Comparison of ENCODE assay signal across 24 cellular contexts in genomic region chr15:63287109-63287508, GRCh38. TPM values are rescaled to one million over a fixed set of nuclear protein-coding genes. Genes with fewer than 3 reads are reported as not detected.
DNase-seq lines count a peak whose midpoint lies in the region; ATAC-seq and TF ChIP-seq lines count a peak whose summit lies in the region.
"Had no signal": no experiment of that assay in that cellular context is flagged by ENCODE, and none has a peak within 500 bp of the region (broad histone marks: within the 10 kb centered on the region; RNA-seq: fewer than 3 reads in every experiment).

No MANE protein-coding gene starts in this region.

- CTCF ChIA-PET in activated naive CD4-positive, alpha-beta T cell treated with anti-CD3 and anti-CD28 coated beads, Interleukin-2, amount 10 ng/mL, durations not matched to agents 7 days and 5 days (lab: Charles Lee) = interaction anchor here (1.2 to 2.4 kb wide), 2 partner anchors 114 to 121 kb away, joined by 8 to 16 read pairs; no protein-coding TSS in a partner anchor

- no peaks in the 10 kb centered on the region for H3K9me3 ChIP-seq in mesodermal cell (ENCODE audit: control insufficient read depth, low read length)
- H3K9me3 ChIP-seq: thoracic aorta had no signal

- H3K27me3 ChIP-seq in ACC112 (ENCODE audit: insufficient read depth, low read length) = no peaks in the 10 kb centered on the region

- H3K4me1 ChIP-seq in ACC112 (ENCODE audit: control insufficient read depth, insufficient read depth, low read length, unreplicated experiment) (peaks cover 37% of the 10 kb centered on the region), mesodermal cell (ENCODE audit: control insufficient read depth, insufficient read depth, low read length, poor library complexity, severe bottlenecking) (peaks cover 23% of the 10 kb centered on the region)

- H3K27ac ChIP-seq in ACC112 (ENCODE audit: low read depth, low read length) (0 out of 2 replicates have a peak overlapping the region, but pooled peaks have one; percentile 20), mesodermal cell (ENCODE audit: low read depth, low read length, severe bottlenecking) (peak overlapping the region; percentile 38)
- H3K27ac ChIP-seq: thoracic aorta had no signal

- no peak overlapping the region for H3K4me3 ChIP-seq in ACC112 (ENCODE audit: low read depth, low read length)
- H3K4me3 ChIP-seq in choroid plexus epithelial cell (ENCODE audit: low read depth, low read length) = no peak overlapping the region
- no peak overlapping the region for H3K4me3 ChIP-seq in mesodermal cell (ENCODE audit: extremely low read depth, insufficient read depth, low read length, poor library complexity, severe bottlenecking)
- H3K4me3 ChIP-seq: GM23338, thoracic aorta had no signal

- no peak overlapping the region for H3K4me3 Mint-ChIP-seq in HFFc6
- H3K4me3 Mint-ChIP-seq in activated naive CD4-positive, alpha-beta T cell treated with anti-CD3 and anti-CD28 coated beads, Interleukin-2, amount 10 ng/mL, durations not matched to agents 7 days and 5 days = no peak overlapping the region
- H3K4me3 Mint-ChIP-seq: activated B cell treated with CpG ODN at 0.5 μM for 24 hours; activated CD4-positive, alpha-beta memory T cell treated with anti-CD3 and anti-CD28 coated beads for 36 hours; CD4-positive, CD25-positive, alpha-beta regulatory T cell; endodermal cell; GM23338; naive thymus-derived CD8-positive, alpha-beta T cell had no signal

- peak overlapping the region; percentile 37; the same call in 1 of the 2 replicates for H3K27ac Mint-ChIP-seq in HFFc6
- no peak overlapping the region for H3K27ac Mint-ChIP-seq in activated naive CD4-positive, alpha-beta T cell treated with anti-CD3 and anti-CD28 coated beads, Interleukin-2, amount 10 ng/mL, durations not matched to agents 7 days and 5 days
- H3K27ac Mint-ChIP-seq: activated B cell treated with CpG ODN at 0.5 μM for 24 hours; activated CD4-positive, alpha-beta memory T cell treated with anti-CD3 and anti-CD28 coated beads for 36 hours; endodermal cell; GM23338 had no signal

- H3K36me3 Mint-ChIP-seq in HFFc6 (ENCODE audit: low read depth) = peaks cover 21% of the 10 kb centered on the region
- H3K36me3 Mint-ChIP-seq in activated naive CD4-positive, alpha-beta T cell treated with anti-CD3 and anti-CD28 coated beads, Interleukin-2, amount 10 ng/mL, durations not matched to agents 7 days and 5 days = peaks cover 15% of the 10 kb centered on the region

- peaks cover 47% of the 10 kb centered on the region for H3K4me1 Mint-ChIP-seq in HFFc6 (ENCODE audit: low read depth)
- H3K4me1 Mint-ChIP-seq in activated naive CD4-positive, alpha-beta T cell treated with anti-CD3 and anti-CD28 coated beads, Interleukin-2, amount 10 ng/mL, durations not matched to agents 7 days and 5 days = peaks cover 5% of the 10 kb centered on the region
- H3K4me1 Mint-ChIP-seq: endodermal cell had no signal

- TF ChIP-seq CTCF in HFFc6 (IDR thresholded peaks at IDR 0.05) (no peak), choroid plexus epithelial cell (conservative IDR thresholded peaks at IDR 0.05; ENCODE audit: low read depth, low read length) (no peak)

- no peaks in the 10 kb centered on the region for H3K79me2 ChIP-seq in ACC112 (ENCODE audit: control insufficient read depth, insufficient read depth, low read length, unreplicated experiment)

- no peak for ATAC-seq in HG02588 (IDR thresholded peaks at IDR 0.05; ENCODE audit: unreplicated experiment)
- ATAC-seq in HG03196 (IDR thresholded peaks at IDR 0.05; ENCODE audit: unreplicated experiment) = no peak
- ATAC-seq in HG03354 (IDR thresholded peaks at IDR 0.05; ENCODE audit: poor library complexity, severe bottlenecking, unreplicated experiment) = no peak
- ATAC-seq: GM23338; naive thymus-derived CD8-positive, alpha-beta T cell; Panc1 had no signal

- peaks cover 4% of the 10 kb centered on the region; the same call in 1 of the 2 replicates for H3K9me3 Mint-ChIP-seq in HFFc6
- H3K9me3 Mint-ChIP-seq in activated naive CD4-positive, alpha-beta T cell treated with anti-CD3 and anti-CD28 coated beads, Interleukin-2, amount 10 ng/mL, durations not matched to agents 7 days and 5 days = no peaks in the 10 kb centered on the region
- H3K9me3 Mint-ChIP-seq: activated B cell treated with CpG ODN at 0.5 μM for 24 hours; activated CD4-positive, alpha-beta memory T cell treated with anti-CD3 and anti-CD28 coated beads for 36 hours; CD4-positive, CD25-positive, alpha-beta regulatory T cell; endodermal cell; GM23338; naive thymus-derived CD8-positive, alpha-beta T cell had no signal

- peaks cover 2% of the 10 kb centered on the region; the same call in 1 of the 2 replicates for H3K27me3 Mint-ChIP-seq in HFFc6 (ENCODE audit: insufficient read depth)
- no peaks in the 10 kb centered on the region for H3K27me3 Mint-ChIP-seq in activated naive CD4-positive, alpha-beta T cell treated with anti-CD3 and anti-CD28 coated beads, Interleukin-2, amount 10 ng/mL, durations not matched to agents 7 days and 5 days
- H3K27me3 Mint-ChIP-seq: activated B cell treated with CpG ODN at 0.5 μM for 24 hours; activated CD4-positive, alpha-beta memory T cell treated with anti-CD3 and anti-CD28 coated beads for 36 hours; CD4-positive, CD25-positive, alpha-beta regulatory T cell; naive thymus-derived CD8-positive, alpha-beta T cell had no signal

- H2AFZ ChIP-seq in ACC112 (ENCODE audit: low read length, unreplicated experiment) = no peak overlapping the region
- H2AFZ ChIP-seq: GM23338 had no signal

- H3K36me3 ChIP-seq in ACC112 (ENCODE audit: insufficient read depth, low read length) = peaks cover 7% of the 10 kb centered on the region
- H3K36me3 ChIP-seq in mesodermal cell (ENCODE audit: control insufficient read depth, insufficient read depth, low read length) = no peaks in the 10 kb centered on the region

- WGBS in mesodermal cell (ENCODE audit: insufficient coverage in 2 of 2), 2 experiments = 74 to 88% methylated on average over 2 of the region's 2 CpGs

- DNase-seq in HFFc6 = no peak
- peak; percentile 52 for DNase-seq in choroid plexus epithelial cell (ENCODE audit: low read depth)
- no peak for DNase-seq in activated naive CD4-positive, alpha-beta T cell treated with anti-CD3 and anti-CD28 coated beads, Interleukin-2, amount 10 ng/mL, durations not matched to agents 7 days and 5 days
- DNase-seq: activated B cell treated with CpG ODN at 0.5 μM for 24 hours; activated CD4-positive, alpha-beta memory T cell treated with anti-CD3 and anti-CD28 coated beads for 36 hours; activated naive CD4-positive, alpha-beta T cell treated with Interleukin-2 at 50 U/mL for 16 hours; activated T-cell treated with anti-CD3 and anti-CD28 coated beads for 4 hours; CD4-positive, CD25-positive, alpha-beta regulatory T cell; endodermal cell; hypothalamus; KBM-7; kidney; naive thymus-derived CD8-positive, alpha-beta T cell; NCI-H1694; stimulated activated CD4-positive, alpha-beta T cell treated with anti-CD3 and anti-CD28 coated beads, Interleukin-1b, Interleukin-23, amount 100 ng/mL, for 48 hours; stimulated activated naive CD4-positive, alpha-beta T cell had no signal

RNA-seq across cellular contexts. Expression of gene APH1B, which starts 9.7 kb away (rescaled TPM):
- 10 to 100 TPM; 23.7 to 38.7 (median 33.6) TPM for total RNA-seq in HFFc6 (2021; fragmentation: NEBNext Ultra II Directional; extraction: Animal tissue kit (Norgen Biotek cat#: 25700))
- polyA plus RNA-seq in mesodermal cell (2013, experiment 1 of 2) = 8.6 TPM
- polyA plus RNA-seq in mesodermal cell (2013, experiment 2 of 2) = 7.8 TPM
